Comparison of ENCODE assay signal across 1 cellular context in the genomic region with DNA sequence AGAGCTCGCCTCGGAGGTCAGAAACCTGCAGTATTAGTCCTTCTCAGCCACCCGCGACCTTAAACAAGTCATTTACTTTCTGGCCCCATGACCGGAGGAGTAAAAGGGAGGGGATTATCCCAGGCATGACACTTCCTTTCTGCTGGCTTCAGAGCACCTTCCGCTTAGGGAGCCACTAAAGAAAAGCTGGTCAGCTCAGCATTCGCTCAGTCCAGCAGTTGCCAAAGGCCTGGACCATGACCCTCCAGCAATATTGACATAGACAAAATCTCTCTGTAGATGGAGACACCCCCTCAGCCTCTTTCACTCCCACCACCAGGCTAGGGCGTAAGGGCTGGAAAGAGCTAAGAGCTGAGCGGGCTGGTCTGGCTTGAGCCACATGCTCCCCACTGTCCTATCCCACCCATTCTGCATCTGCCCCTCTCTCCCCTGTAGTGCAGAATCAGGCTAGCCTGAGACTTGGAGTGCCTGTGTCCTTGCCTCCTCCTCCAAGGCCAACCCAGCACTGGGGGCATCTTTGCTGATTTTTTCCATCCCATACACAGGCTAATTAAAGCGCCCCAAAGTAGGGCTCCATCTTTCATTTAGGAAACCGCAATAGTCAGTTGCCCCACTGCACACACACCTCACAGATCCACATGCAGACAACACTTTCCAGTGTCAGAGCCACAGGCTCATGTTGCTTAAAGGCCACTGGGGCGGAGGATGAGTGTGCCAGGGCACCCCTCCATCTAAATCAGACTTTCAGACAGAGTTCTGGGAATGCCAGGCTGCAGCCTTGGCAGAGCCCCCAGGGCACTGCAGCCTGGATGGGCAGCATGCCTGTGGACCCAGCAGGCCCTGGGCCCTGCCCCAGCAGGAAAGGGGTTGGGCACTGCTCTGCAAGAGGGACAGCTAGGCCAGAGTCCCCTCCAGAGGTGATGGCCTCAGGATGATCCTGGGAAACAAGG.
TF ChIP-seq lines count a peak whose summit lies in the region.

No MANE protein-coding gene starts in this region.

TF ChIP-seq in liver, 16 proteins besides CTCF, POLR2A, EP300 and RAD21 (continued from another document):
- TF ChIP-seq, protein P1, sequence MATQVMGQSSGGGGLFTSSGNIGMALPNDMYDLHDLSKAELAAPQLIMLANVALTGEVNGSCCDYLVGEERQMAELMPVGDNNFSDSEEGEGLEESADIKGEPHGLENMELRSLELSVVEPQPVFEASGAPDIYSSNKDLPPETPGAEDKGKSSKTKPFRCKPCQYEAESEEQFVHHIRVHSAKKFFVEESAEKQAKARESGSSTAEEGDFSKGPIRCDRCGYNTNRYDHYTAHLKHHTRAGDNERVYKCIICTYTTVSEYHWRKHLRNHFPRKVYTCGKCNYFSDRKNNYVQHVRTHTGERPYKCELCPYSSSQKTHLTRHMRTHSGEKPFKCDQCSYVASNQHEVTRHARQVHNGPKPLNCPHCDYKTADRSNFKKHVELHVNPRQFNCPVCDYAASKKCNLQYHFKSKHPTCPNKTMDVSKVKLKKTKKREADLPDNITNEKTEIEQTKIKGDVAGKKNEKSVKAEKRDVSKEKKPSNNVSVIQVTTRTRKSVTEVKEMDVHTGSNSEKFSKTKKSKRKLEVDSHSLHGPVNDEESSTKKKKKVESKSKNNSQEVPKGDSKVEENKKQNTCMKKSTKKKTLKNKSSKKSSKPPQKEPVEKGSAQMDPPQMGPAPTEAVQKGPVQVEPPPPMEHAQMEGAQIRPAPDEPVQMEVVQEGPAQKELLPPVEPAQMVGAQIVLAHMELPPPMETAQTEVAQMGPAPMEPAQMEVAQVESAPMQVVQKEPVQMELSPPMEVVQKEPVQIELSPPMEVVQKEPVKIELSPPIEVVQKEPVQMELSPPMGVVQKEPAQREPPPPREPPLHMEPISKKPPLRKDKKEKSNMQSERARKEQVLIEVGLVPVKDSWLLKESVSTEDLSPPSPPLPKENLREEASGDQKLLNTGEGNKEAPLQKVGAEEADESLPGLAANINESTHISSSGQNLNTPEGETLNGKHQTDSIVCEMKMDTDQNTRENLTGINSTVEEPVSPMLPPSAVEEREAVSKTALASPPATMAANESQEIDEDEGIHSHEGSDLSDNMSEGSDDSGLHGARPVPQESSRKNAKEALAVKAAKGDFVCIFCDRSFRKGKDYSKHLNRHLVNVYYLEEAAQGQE (IDR thresholded peaks at IDR 0.05), result peak; percentile 86
- TF ChIP-seq RXRA (IDR thresholded peaks at IDR 0.05) (peak in 1 of 2 donors; percentile 71), HNF4A (conservative IDR thresholded peaks at IDR 0.05) (peak; percentile 80 to 85), GABPA (IDR thresholded peaks at IDR 0.05 in 1 of 2, conservative IDR thresholded peaks at IDR 0.05 in 1 of 2) (no peak), TAF1 (conservative IDR thresholded peaks at IDR 0.05) (peak; percentile 92), ATF3 (IDR thresholded peaks at IDR 0.05) (no peak), NR2F2 (IDR thresholded peaks at IDR 0.05) (no peak), FOXA2 (IDR thresholded peaks at IDR 0.05) (peak; percentile 92), HNF4G (IDR thresholded peaks at IDR 0.05) (peak; percentile 79), FOXA1 (IDR thresholded peaks at IDR 0.05) (peak; percentile 76), JUND (IDR thresholded peaks at IDR 0.05) (no peak), YY1 (IDR thresholded peaks at IDR 0.05) (peak; percentile 36), SP1 (IDR thresholded peaks at IDR 0.05) (peak; percentile 83)
- TF ChIP-seq, protein P2, sequence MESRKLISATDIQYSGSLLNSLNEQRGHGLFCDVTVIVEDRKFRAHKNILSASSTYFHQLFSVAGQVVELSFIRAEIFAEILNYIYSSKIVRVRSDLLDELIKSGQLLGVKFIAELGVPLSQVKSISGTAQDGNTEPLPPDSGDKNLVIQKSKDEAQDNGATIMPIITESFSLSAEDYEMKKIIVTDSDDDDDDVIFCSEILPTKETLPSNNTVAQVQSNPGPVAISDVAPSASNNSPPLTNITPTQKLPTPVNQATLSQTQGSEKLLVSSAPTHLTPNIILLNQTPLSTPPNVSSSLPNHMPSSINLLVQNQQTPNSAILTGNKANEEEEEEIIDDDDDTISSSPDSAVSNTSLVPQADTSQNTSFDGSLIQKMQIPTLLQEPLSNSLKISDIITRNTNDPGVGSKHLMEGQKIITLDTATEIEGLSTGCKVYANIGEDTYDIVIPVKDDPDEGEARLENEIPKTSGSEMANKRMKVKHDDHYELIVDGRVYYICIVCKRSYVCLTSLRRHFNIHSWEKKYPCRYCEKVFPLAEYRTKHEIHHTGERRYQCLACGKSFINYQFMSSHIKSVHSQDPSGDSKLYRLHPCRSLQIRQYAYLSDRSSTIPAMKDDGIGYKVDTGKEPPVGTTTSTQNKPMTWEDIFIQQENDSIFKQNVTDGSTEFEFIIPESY (IDR thresholded peaks at IDR 0.05), result no peak
